In genomic region chr11:122440783-122441701, GRCh38 we compare ENCODE assay signal across 9 cellular contexts.
DNase-seq lines count a peak whose midpoint lies in the region; ATAC-seq and TF ChIP-seq lines count a peak whose summit lies in the region.
"Had no signal": no experiment of that assay in that cellular context is flagged by ENCODE, and none has a peak within 500 bp of the region (broad histone marks: within the 10 kb centered on the region; RNA-seq: fewer than 3 reads in every experiment).

No MANE protein-coding gene starts in this region.

- H3K27me3 ChIP-seq in effector memory CD4-positive, alpha-beta T cell (replicated peaks; ENCODE audit: control insufficient read depth, insufficient read depth, low read length, poor library complexity, severe bottlenecking) = peaks cover 10% of the 10 kb centered on the region

- no peaks in the 10 kb centered on the region for H3K4me1 ChIP-seq in effector memory CD4-positive, alpha-beta T cell (ENCODE audit: control insufficient read depth, insufficient read depth, low read length, poor library complexity, severe bottlenecking)

- H3K27ac ChIP-seq in effector memory CD4-positive, alpha-beta T cell (ENCODE audit: insufficient read depth, low read length, poor library complexity, severe bottlenecking) = no peak overlapping the region

- ATAC-seq in SK-N-SH treated with all-trans-retinoic acid at 6 μM for 48 hours = 0 out of 3 replicates have a peak, but pooled peaks have one; percentile 20
- peak; percentile 79 to 84 for ATAC-seq in left cardiac atrium

- intact Hi-C loops in left cardiac atrium (cut with DNase I) (loop anchor here in 1 of 2 donors (5.0 kb wide), 2 partner anchors 94 to 134 kb away; no protein-coding TSS in a partner anchor), posterior cingulate gyrus (cut with DNase I) (loop anchor here (5.0 to 10.0 kb wide), 2 partner anchors 134 to 226 kb away; no protein-coding TSS in a partner anchor)

- peak; percentile 59 for DNase-seq in DMS79 treated with DMSO at 0.1 percent for 48 hours (lab: John Stamatoyannopoulos, UW)
- DNase-seq in left cardiac atrium = peak; percentile 58
- peak in 9 of 10 donors; percentile 26 to 91 (median 43) for DNase-seq in posterior cingulate gyrus
- DNase-seq in HK-2 (ENCODE audit: unreplicated experiment) = no peak
- no peak for DNase-seq in NCI-H1417 treated with DMSO at 0.1 percent for 48 hours (lab: John Stamatoyannopoulos, UW)
- DNase-seq in NAMALWA (ENCODE audit: low spot score) = no peak
- DNase-seq in effector memory CD4-positive, alpha-beta T cell = no peak
- DNase-seq: stimulated activated CD8-positive, alpha-beta memory T cell treated with anti-CD3 and anti-CD28 coated beads, Interleukin-4, amount 100 ng/mL, for 48 hours had no signal

- no peaks in the 10 kb centered on the region for H3K9me3 ChIP-seq in effector memory CD4-positive, alpha-beta T cell (ENCODE audit: control insufficient read depth, low read length)

- H3K4me3 ChIP-seq in effector memory CD4-positive, alpha-beta T cell (ENCODE audit: insufficient read depth, low read depth, low read length, poor library complexity, severe bottlenecking) = no peak overlapping the region

- H3K36me3 ChIP-seq in effector memory CD4-positive, alpha-beta T cell (ENCODE audit: control insufficient read depth, insufficient read depth, low read length) = no peaks in the 10 kb centered on the region

TF ChIP-seq in SK-N-SH treated with all-trans-retinoic acid at 6 μM for 48 hours, 23 proteins besides CTCF, POLR2A, EP300 and RAD21:
- TF ChIP-seq PATZ1 (CRISPR knock-in tag; IDR thresholded peaks at IDR 0.05; ENCODE audit: borderline replicate concordance) (no peak), ZFP3 (CRISPR knock-in tag; IDR thresholded peaks at IDR 0.05) (no peak), TSHZ2 (CRISPR knock-in tag; IDR thresholded peaks at IDR 0.05) (no peak), SNAI2 (CRISPR knock-in tag; IDR thresholded peaks at IDR 0.05) (no peak), RARB (CRISPR knock-in tag; IDR thresholded peaks at IDR 0.05) (no peak), ISL1 (CRISPR knock-in tag; IDR thresholded peaks at IDR 0.05) (no peak), CSDC2 (CRISPR knock-in tag; IDR thresholded peaks at IDR 0.05) (no peak), ZC3H10 (CRISPR knock-in tag; IDR thresholded peaks at IDR 0.05) (no peak), GLIS3 (CRISPR knock-in tag; IDR thresholded peaks at IDR 0.05) (no peak), ZNF70 (CRISPR knock-in tag; IDR thresholded peaks at IDR 0.05) (no peak), OSR1 (CRISPR knock-in tag; IDR thresholded peaks at IDR 0.05) (no peak), POU6F1 (CRISPR knock-in tag; IDR thresholded peaks at IDR 0.05; ENCODE audit: borderline replicate concordance, low read depth) (no peak), TOX (CRISPR knock-in tag; IDR thresholded peaks at IDR 0.05; ENCODE audit: borderline replicate concordance) (no peak)

Comparison
In these comparisons a context has a peak if more than half of its experiments do, and no peak if none do; other contexts are left out.
1. DNase-seq: peak in DMS79 treated with DMSO at 0.1 percent for 48 hours (single experiment), left cardiac atrium (single experiment) and posterior cingulate gyrus (9 of 10); none in HK-2 (single experiment), NCI-H1417 treated with DMSO at 0.1 percent for 48 hours (single experiment), NAMALWA (single experiment) and effector memory CD4-positive, alpha-beta T cell (0 of 3).